In genomic region chr15:76905013-76905839, GRCh38 we compare ENCODE assay signal across 1 cellular context.
TF ChIP-seq lines count a peak whose summit lies in the region.

Gene SCAPER, minus strand, starts transcription at chr15:76905340. Its CDS starts 21,523 bp downstream, at chr15:76883817.

TF ChIP-seq in HEK293, 187 proteins besides CTCF, POLR2A, EP300 and RAD21 (continued from another document and continues in another):
- TF ChIP-seq PATZ1 (tag by site-specific recombination; IDR thresholded peaks at IDR 0.05), result peak; percentile 97
- TF ChIP-seq ZBTB21 (tag by site-specific recombination; IDR thresholded peaks at IDR 0.05), result no peak; the same call in 1 of the 2 replicates
- no peak for TF ChIP-seq ZNF548 (tag by site-specific recombination; IDR thresholded peaks at IDR 0.05)
- TF ChIP-seq ZNF473 (tag by site-specific recombination; IDR thresholded peaks at IDR 0.05), result no peak
- TF ChIP-seq ZNF354C (tag by site-specific recombination; IDR thresholded peaks at IDR 0.05; ENCODE audit: borderline replicate concordance, low read depth), result no peak
- no peak for TF ChIP-seq MEIS1 (CRISPR knock-in tag; IDR thresholded peaks at IDR 0.05; ENCODE audit: borderline replicate concordance)
- 0 out of 2 replicates have a peak, but pooled peaks have one; percentile 3 for TF ChIP-seq FEZF1 (tag by site-specific recombination; IDR thresholded peaks at IDR 0.05)
- no peak for TF ChIP-seq ZNF621 (tag by site-specific recombination; IDR thresholded peaks at IDR 0.05)
- 0 out of 2 replicates have a peak, but pooled peaks have one; percentile 15 for TF ChIP-seq ZNF280D (tag by site-specific recombination; IDR thresholded peaks at IDR 0.05)
- TF ChIP-seq EGR2 (tag by site-specific recombination; IDR thresholded peaks at IDR 0.05; ENCODE audit: low read depth), result no peak
- peak; percentile 99 for TF ChIP-seq KLF1 (tag by site-specific recombination; IDR thresholded peaks at IDR 0.05)
- TF ChIP-seq ZNF571 (tag by site-specific recombination; IDR thresholded peaks at IDR 0.05), result no peak
- TF ChIP-seq ZNF26 (tag by site-specific recombination; IDR thresholded peaks at IDR 0.05), result no peak
- TF ChIP-seq ZNF10 (tag by site-specific recombination; IDR thresholded peaks at IDR 0.05), result no peak; the same call in 1 of the 2 replicates
- peak; percentile 82; the same call in 1 of the 2 replicates for TF ChIP-seq ZXDB (tag by site-specific recombination; IDR thresholded peaks at IDR 0.05)
- no peak for TF ChIP-seq ZNF146 (tag by site-specific recombination; IDR thresholded peaks at IDR 0.05)
- TF ChIP-seq ZSCAN5A (tag by site-specific recombination; IDR thresholded peaks at IDR 0.05), result peak; percentile 88; the same call in 1 of the 2 replicates
- TF ChIP-seq GLI2 (tag by site-specific recombination; IDR thresholded peaks at IDR 0.05; ENCODE audit: borderline replicate concordance, low read depth), result no peak
- TF ChIP-seq ZNF391 (tag by site-specific recombination; IDR thresholded peaks at IDR 0.05; ENCODE audit: borderline replicate concordance, low read depth), result no peak
- TF ChIP-seq ZNF223 (tag by site-specific recombination; IDR thresholded peaks at IDR 0.05), result no peak
- TF ChIP-seq HOXD13 (CRISPR knock-in tag; IDR thresholded peaks at IDR 0.05; ENCODE audit: borderline replicate concordance), result no peak
- TF ChIP-seq KLF17 (tag by site-specific recombination; IDR thresholded peaks at IDR 0.05), result peak; percentile 85
- no peak for TF ChIP-seq ZNF394 (tag by site-specific recombination; IDR thresholded peaks at IDR 0.05; ENCODE audit: borderline replicate concordance)
- TF ChIP-seq HOXA7 (CRISPR knock-in tag; IDR thresholded peaks at IDR 0.05; ENCODE audit: borderline replicate concordance), result no peak
- no peak for TF ChIP-seq ZNF114 (tag by site-specific recombination; IDR thresholded peaks at IDR 0.05)
- TF ChIP-seq ZNF248 (tag by site-specific recombination; IDR thresholded peaks at IDR 0.05), result no peak
- peak; percentile 41; the same call in 1 of the 2 replicates for TF ChIP-seq ZNF777 (tag by site-specific recombination; IDR thresholded peaks at IDR 0.05; ENCODE audit: borderline replicate concordance)
- no peak for TF ChIP-seq ZNF529 (tag by site-specific recombination; IDR thresholded peaks at IDR 0.05; ENCODE audit: insufficient replicate concordance)
- no peak for TF ChIP-seq ZNF19 (tag by site-specific recombination; IDR thresholded peaks at IDR 0.05; ENCODE audit: low read depth)
- no peak for TF ChIP-seq ATF2 (tag by site-specific recombination; IDR thresholded peaks at IDR 0.05; ENCODE audit: low read depth)
- TF ChIP-seq ZNF169 (tag by site-specific recombination; IDR thresholded peaks at IDR 0.05), result no peak
- TF ChIP-seq ZNF580 (tag by site-specific recombination; IDR thresholded peaks at IDR 0.05), result peak; percentile 73
- no peak for TF ChIP-seq ZNF654 (tag by site-specific recombination; IDR thresholded peaks at IDR 0.05; ENCODE audit: low read depth)
- TF ChIP-seq ZBTB1 (tag by site-specific recombination; IDR thresholded peaks at IDR 0.05), result 0 out of 2 replicates have a peak, but pooled peaks have one; percentile 45
- TF ChIP-seq ZNF670 (tag by site-specific recombination; IDR thresholded peaks at IDR 0.05; ENCODE audit: low read depth), result no peak
- TF ChIP-seq SETDB1 (IDR thresholded peaks at IDR 0.05; ENCODE audit: insufficient read length, low read length), result peak; percentile 69
- no peak for TF ChIP-seq ZNF138 (tag by site-specific recombination; IDR thresholded peaks at IDR 0.05; ENCODE audit: borderline replicate concordance)
- peak; percentile 100 for TF ChIP-seq KLF8 (tag by site-specific recombination; IDR thresholded peaks at IDR 0.05)
- peak; percentile 72; the same call in 1 of the 2 replicates for TF ChIP-seq ZNF76 (tag by site-specific recombination; IDR thresholded peaks at IDR 0.05; ENCODE audit: borderline replicate concordance, low read depth)
- no peak; the same call in 1 of the 2 replicates for TF ChIP-seq ZBTB11 (tag by site-specific recombination; conservative IDR thresholded peaks at IDR 0.05; ENCODE audit: low read depth)
- no peak for TF ChIP-seq ZNF211 (tag by site-specific recombination; IDR thresholded peaks at IDR 0.05; ENCODE audit: low read depth)
- TF ChIP-seq ZNF404 (tag by site-specific recombination; IDR thresholded peaks at IDR 0.05), result no peak
- TF ChIP-seq ZNF792 (tag by site-specific recombination; IDR thresholded peaks at IDR 0.05), result peak; percentile 79; the same call in 1 of the 2 replicates
- peak; percentile 38 for TF ChIP-seq ZNF585B (tag by site-specific recombination; IDR thresholded peaks at IDR 0.05)
- TF ChIP-seq HIC1 (tag by site-specific recombination; IDR thresholded peaks at IDR 0.05), result no peak
- no peak for TF ChIP-seq ZNF510 (tag by site-specific recombination; IDR thresholded peaks at IDR 0.05; ENCODE audit: insufficient replicate concordance)
- peak; percentile 98 for TF ChIP-seq ZBTB26 (tag by site-specific recombination; optimal IDR thresholded peaks at IDR 0.05)
